In the genomic region with DNA sequence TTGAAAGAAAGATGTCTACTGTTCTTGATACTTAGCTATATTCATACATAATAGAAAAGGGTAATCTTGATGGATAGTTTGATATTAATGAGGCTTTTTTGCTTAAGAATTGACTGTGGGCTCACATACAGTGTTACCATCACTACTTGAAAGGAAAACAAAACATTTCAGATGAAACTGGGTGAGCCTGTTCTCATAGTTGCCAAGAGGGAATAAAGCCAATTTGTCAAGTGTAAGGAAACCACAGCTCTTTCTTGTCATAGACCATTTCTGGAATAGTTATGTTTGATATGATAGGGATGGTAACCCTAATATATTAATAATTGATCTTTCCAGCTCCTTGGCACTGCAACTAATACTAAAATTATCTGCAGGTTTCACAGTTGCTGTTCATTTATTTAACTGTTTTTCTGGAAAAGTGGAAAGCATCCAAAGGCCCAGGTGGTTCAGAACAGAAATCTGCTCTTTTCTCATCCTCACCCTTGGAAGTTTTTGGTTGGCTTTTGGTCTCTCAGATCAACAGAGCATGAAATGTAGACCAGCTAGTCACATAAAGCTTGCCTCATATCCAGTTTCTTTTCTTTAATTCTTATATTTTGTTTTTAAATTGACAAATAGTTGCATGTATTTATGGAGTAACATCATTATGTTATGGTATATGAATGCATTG, we compare ENCODE assay signal across 1 cellular context.
TF ChIP-seq lines count a peak whose summit lies in the region.

No MANE protein-coding gene starts in this region.

TF ChIP-seq in GM12878, 131 proteins besides CTCF, POLR2A, EP300 and RAD21 (continued from another document):
- TF ChIP-seq, protein P1, sequence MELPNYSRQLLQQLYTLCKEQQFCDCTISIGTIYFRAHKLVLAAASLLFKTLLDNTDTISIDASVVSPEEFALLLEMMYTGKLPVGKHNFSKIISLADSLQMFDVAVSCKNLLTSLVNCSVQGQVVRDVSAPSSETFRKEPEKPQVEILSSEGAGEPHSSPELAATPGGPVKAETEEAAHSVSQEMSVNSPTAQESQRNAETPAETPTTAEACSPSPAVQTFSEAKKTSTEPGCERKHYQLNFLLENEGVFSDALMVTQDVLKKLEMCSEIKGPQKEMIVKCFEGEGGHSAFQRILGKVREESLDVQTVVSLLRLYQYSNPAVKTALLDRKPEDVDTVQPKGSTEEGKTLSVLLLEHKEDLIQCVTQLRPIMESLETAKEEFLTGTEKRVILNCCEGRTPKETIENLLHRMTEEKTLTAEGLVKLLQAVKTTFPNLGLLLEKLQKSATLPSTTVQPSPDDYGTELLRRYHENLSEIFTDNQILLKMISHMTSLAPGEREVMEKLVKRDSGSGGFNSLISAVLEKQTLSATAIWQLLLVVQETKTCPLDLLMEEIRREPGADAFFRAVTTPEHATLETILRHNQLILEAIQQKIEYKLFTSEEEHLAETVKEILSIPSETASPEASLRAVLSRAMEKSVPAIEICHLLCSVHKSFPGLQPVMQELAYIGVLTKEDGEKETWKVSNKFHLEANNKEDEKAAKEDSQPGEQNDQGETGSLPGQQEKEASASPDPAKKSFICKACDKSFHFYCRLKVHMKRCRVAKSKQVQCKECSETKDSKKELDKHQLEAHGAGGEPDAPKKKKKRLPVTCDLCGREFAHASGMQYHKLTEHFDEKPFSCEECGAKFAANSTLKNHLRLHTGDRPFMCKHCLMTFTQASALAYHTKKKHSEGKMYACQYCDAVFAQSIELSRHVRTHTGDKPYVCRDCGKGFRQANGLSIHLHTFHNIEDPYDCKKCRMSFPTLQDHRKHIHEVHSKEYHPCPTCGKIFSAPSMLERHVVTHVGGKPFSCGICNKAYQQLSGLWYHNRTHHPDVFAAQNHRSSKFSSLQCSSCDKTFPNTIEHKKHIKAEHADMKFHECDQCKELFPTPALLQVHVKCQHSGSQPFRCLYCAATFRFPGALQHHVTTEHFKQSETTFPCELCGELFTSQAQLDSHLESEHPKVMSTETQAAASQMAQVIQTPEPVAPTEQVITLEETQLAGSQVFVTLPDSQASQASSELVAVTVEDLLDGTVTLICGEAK (IDR thresholded peaks at IDR 0.05; ENCODE audit: borderline replicate concordance): no peak
- TF ChIP-seq, protein P2, sequence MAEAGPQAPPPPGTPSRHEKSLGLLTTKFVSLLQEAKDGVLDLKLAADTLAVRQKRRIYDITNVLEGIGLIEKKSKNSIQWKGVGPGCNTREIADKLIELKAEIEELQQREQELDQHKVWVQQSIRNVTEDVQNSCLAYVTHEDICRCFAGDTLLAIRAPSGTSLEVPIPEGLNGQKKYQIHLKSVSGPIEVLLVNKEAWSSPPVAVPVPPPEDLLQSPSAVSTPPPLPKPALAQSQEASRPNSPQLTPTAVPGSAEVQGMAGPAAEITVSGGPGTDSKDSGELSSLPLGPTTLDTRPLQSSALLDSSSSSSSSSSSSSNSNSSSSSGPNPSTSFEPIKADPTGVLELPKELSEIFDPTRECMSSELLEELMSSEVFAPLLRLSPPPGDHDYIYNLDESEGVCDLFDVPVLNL (IDR thresholded peaks at IDR 0.05; ENCODE audit: low read depth, low read length): no peak
- TF ChIP-seq, protein P3, sequence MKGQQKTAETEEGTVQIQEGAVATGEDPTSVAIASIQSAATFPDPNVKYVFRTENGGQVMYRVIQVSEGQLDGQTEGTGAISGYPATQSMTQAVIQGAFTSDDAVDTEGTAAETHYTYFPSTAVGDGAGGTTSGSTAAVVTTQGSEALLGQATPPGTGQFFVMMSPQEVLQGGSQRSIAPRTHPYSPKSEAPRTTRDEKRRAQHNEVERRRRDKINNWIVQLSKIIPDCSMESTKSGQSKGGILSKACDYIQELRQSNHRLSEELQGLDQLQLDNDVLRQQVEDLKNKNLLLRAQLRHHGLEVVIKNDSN (IDR thresholded peaks at IDR 0.05; ENCODE audit: borderline replicate concordance, extremely low read length, insufficient read depth, low read depth, low read length): no peak
- TF ChIP-seq, protein P4, sequence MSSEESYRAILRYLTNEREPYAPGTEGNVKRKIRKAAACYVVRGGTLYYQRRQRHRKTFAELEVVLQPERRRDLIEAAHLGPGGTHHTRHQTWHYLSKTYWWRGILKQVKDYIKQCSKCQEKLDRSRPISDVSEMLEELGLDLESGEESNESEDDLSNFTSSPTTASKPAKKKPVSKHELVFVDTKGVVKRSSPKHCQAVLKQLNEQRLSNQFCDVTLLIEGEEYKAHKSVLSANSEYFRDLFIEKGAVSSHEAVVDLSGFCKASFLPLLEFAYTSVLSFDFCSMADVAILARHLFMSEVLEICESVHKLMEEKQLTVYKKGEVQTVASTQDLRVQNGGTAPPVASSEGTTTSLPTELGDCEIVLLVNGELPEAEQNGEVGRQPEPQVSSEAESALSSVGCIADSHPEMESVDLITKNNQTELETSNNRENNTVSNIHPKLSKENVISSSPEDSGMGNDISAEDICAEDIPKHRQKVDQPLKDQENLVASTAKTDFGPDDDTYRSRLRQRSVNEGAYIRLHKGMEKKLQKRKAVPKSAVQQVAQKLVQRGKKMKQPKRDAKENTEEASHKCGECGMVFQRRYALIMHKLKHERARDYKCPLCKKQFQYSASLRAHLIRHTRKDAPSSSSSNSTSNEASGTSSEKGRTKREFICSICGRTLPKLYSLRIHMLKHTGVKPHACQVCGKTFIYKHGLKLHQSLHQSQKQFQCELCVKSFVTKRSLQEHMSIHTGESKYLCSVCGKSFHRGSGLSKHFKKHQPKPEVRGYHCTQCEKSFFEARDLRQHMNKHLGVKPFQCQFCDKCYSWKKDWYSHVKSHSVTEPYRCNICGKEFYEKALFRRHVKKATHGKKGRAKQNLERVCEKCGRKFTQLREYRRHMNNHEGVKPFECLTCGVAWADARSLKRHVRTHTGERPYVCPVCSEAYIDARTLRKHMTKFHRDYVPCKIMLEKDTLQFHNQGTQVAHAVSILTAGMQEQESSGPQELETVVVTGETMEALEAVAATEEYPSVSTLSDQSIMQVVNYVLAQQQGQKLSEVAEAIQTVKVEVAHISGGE (CRISPR knock-in tag; IDR thresholded peaks at IDR 0.05): no peak
- TF ChIP-seq, protein P5, sequence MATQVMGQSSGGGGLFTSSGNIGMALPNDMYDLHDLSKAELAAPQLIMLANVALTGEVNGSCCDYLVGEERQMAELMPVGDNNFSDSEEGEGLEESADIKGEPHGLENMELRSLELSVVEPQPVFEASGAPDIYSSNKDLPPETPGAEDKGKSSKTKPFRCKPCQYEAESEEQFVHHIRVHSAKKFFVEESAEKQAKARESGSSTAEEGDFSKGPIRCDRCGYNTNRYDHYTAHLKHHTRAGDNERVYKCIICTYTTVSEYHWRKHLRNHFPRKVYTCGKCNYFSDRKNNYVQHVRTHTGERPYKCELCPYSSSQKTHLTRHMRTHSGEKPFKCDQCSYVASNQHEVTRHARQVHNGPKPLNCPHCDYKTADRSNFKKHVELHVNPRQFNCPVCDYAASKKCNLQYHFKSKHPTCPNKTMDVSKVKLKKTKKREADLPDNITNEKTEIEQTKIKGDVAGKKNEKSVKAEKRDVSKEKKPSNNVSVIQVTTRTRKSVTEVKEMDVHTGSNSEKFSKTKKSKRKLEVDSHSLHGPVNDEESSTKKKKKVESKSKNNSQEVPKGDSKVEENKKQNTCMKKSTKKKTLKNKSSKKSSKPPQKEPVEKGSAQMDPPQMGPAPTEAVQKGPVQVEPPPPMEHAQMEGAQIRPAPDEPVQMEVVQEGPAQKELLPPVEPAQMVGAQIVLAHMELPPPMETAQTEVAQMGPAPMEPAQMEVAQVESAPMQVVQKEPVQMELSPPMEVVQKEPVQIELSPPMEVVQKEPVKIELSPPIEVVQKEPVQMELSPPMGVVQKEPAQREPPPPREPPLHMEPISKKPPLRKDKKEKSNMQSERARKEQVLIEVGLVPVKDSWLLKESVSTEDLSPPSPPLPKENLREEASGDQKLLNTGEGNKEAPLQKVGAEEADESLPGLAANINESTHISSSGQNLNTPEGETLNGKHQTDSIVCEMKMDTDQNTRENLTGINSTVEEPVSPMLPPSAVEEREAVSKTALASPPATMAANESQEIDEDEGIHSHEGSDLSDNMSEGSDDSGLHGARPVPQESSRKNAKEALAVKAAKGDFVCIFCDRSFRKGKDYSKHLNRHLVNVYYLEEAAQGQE (IDR thresholded peaks at IDR 0.05; ENCODE audit: low read depth, low read length): no peak
- TF ChIP-seq BACH1 (IDR thresholded peaks at IDR 0.05; ENCODE audit: borderline replicate concordance) (no peak), SMC3 (IDR thresholded peaks at IDR 0.05; ENCODE audit: borderline replicate concordance, low read length) (no peak), POU2F2 (IDR thresholded peaks at IDR 0.05; ENCODE audit: borderline replicate concordance, low read depth, low read length) (no peak)
- TF ChIP-seq, protein P6, sequence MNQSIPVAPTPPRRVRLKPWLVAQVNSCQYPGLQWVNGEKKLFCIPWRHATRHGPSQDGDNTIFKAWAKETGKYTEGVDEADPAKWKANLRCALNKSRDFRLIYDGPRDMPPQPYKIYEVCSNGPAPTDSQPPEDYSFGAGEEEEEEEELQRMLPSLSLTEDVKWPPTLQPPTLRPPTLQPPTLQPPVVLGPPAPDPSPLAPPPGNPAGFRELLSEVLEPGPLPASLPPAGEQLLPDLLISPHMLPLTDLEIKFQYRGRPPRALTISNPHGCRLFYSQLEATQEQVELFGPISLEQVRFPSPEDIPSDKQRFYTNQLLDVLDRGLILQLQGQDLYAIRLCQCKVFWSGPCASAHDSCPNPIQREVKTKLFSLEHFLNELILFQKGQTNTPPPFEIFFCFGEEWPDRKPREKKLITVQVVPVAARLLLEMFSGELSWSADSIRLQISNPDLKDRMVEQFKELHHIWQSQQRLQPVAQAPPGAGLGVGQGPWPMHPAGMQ (IDR thresholded peaks at IDR 0.05; ENCODE audit: borderline replicate concordance): no peak
